18 cellular contexts compared by ENCODE assay signal in genomic region chr14:70268760-70269159, GRCh38.
"Had no signal": no experiment of that assay in that cellular context is flagged by ENCODE, and none has a peak within 500 bp of the region (broad histone marks: within the 10 kb centered on the region; RNA-seq: fewer than 3 reads in every experiment).

No MANE protein-coding gene starts in this region.

- H3K27ac ChIP-seq: lower lobe of right lung, neutrophil, thyroid gland, uterus had no signal

- DNase-seq: activated CD4-positive, alpha-beta T cell treated with anti-CD3 and anti-CD28 coated beads for 1 hour; activated CD4-positive, alpha-beta T cell treated with anti-CD3 and anti-CD28 coated beads, Interleukin-2, amount 50 U/mL, for 48 hours; activated CD8-positive, alpha-beta memory T cell treated with anti-CD3 and anti-CD28 coated beads, Interleukin-2, amount 10 ng/mL, durations not matched to agents 7 days and 5 days; activated gamma-delta T cell; activated T-cell treated with anti-CD3 and anti-CD28 coated beads, Interleukin-2, amount 50 U/mL, for 48 hours; amygdala; cerebellar nuclear complex; effector memory CD8-positive, alpha-beta T cell; erythroblast; hippocampal formation; immature natural killer cell; lower lobe of right lung; naive B cell; right cardiac atrium; small intestine; thyroid gland; uterus had no signal

- H3K4me3 ChIP-seq: lower lobe of right lung, thyroid gland, uterus had no signal

- H3K4me1 ChIP-seq: lower lobe of right lung, thyroid gland, uterus had no signal

- H3K36me3 ChIP-seq: lower lobe of right lung, neutrophil, thyroid gland, uterus had no signal

- H3K27me3 ChIP-seq: thyroid gland, uterus had no signal

- FAIRE-seq: small intestine had no signal

- H3K9me3 ChIP-seq: lower lobe of right lung, neutrophil, thyroid gland, uterus had no signal

- ATAC-seq: activated CD8-positive, alpha-beta memory T cell treated with anti-CD3 and anti-CD28 coated beads, Interleukin-2, amount 10 ng/mL, durations not matched to agents 7 days and 5 days; effector memory CD8-positive, alpha-beta T cell; lower lobe of right lung; right cardiac atrium had no signal
